Comparison of ENCODE assay signal across 1 cellular context in genomic region chr1:23217421-23218115, GRCh38.
TF ChIP-seq lines count a peak whose summit lies in the region.

A gene with protein sequence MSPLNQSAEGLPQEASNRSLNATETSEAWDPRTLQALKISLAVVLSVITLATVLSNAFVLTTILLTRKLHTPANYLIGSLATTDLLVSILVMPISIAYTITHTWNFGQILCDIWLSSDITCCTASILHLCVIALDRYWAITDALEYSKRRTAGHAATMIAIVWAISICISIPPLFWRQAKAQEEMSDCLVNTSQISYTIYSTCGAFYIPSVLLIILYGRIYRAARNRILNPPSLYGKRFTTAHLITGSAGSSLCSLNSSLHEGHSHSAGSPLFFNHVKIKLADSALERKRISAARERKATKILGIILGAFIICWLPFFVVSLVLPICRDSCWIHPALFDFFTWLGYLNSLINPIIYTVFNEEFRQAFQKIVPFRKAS (minus strand): TSS chr1:23217502. CDS start chr1:23194219, 23,283 bp downstream.

TF ChIP-seq in H1, 55 proteins besides CTCF, POLR2A, EP300 and RAD21 (continued from another document):
- TF ChIP-seq SAP30 (IDR thresholded peaks at IDR 0.05; ENCODE audit: insufficient read depth, insufficient replicate concordance, low read length): no peak
- no peak for TF ChIP-seq ATF2 (IDR thresholded peaks at IDR 0.05; ENCODE audit: low read length)
- no peak for TF ChIP-seq GABPA (IDR thresholded peaks at IDR 0.05; ENCODE audit: borderline replicate concordance, insufficient read depth, low read length)
- no peak for TF ChIP-seq POU5F1 (IDR thresholded peaks at IDR 0.05; ENCODE audit: low read depth, low read length)
- TF ChIP-seq KDM4A (IDR thresholded peaks at IDR 0.05; ENCODE audit: low read depth, low read length, severe bottlenecking): peak; percentile 74
